25 cellular contexts compared by ENCODE assay signal in genomic region chr10:100684688-100685235, GRCh38.
DNase-seq lines count a peak whose midpoint lies in the region; ATAC-seq and TF ChIP-seq lines count a peak whose summit lies in the region.
"Had no signal": no experiment of that assay in that cellular context is flagged by ENCODE, and none has a peak within 500 bp of the region (broad histone marks: within the 10 kb centered on the region; RNA-seq: fewer than 3 reads in every experiment).

No MANE protein-coding gene starts in this region.

- H4K20me1 ChIP-seq in BLaER1 treated with 17β-estradiol and CSF1 and Interleukin-3, amounts not matched to agents 10 nM and 100 nM: peaks cover 0 to 15% (median 0%) of the 10 kb centered on the region in 11 experiments; a peak in 7 of 22 replicates
- peaks cover 75% of the 10 kb centered on the region for H4K20me1 ChIP-seq in neural progenitor cell (ENCODE audit: low read depth)

- H3K4me3 ChIP-seq in BLaER1 treated with 17β-estradiol and CSF1 and Interleukin-3, amounts not matched to agents 10 nM and 100 nM: no peak overlapping the region
- peak overlapping the region; percentile 44; the same call in 1 of the 2 replicates for H3K4me3 ChIP-seq in HUES6 (ENCODE audit: low read depth, low read length)
- H3K4me3 ChIP-seq in neural progenitor cell: no peak overlapping the region
- H3K4me3 ChIP-seq: Peyer's patch had no signal

- H3K4me3 Mint-ChIP-seq in glutamatergic neuron (ENCODE audit: unreplicated experiment) (peak overlapping the region; percentile 27), neural progenitor cell (peak overlapping the region; percentile 5)

- no peaks in the 10 kb centered on the region for H3K79me2 ChIP-seq in neural progenitor cell (ENCODE audit: low read depth)

- H2AFZ ChIP-seq in neural progenitor cell (replicated peaks): no peak overlapping the region

- TF ChIP-seq CTCF in glutamatergic neuron (IDR thresholded peaks at IDR 0.05; ENCODE audit: partially characterized antibody, unreplicated experiment) (no peak), neural progenitor cell (IDR thresholded peaks at IDR 0.05) (no peak), omental fat pad (IDR thresholded peaks at IDR 0.05) (no peak)

- H3K36me3 Mint-ChIP-seq in glutamatergic neuron (ENCODE audit: unreplicated experiment) (peaks cover 5% of the 10 kb centered on the region), neural progenitor cell (no peaks in the 10 kb centered on the region)
- H3K36me3 Mint-ChIP-seq: CD14-positive monocyte had no signal

- H3K9me3 ChIP-seq in BLaER1 treated with 17β-estradiol and CSF1 and Interleukin-3, amounts not matched to agents 10 nM and 100 nM (replicated peaks in 1 of 11): no peaks in the 10 kb centered on the region
- no peaks in the 10 kb centered on the region for H3K9me3 ChIP-seq in HUES6 (ENCODE audit: control insufficient read depth, insufficient read depth, low read depth, low read length)
- no peaks in the 10 kb centered on the region for H3K9me3 ChIP-seq in neural progenitor cell (ENCODE audit: low read depth)
- H3K9me3 ChIP-seq: Peyer's patch had no signal

- DNase-seq in glutamatergic neuron (no peak), neural progenitor cell (ENCODE audit: low spot score) (peak; percentile 60), omental fat pad (ENCODE audit: low spot score) (no peak), mesenteric fat pad (ENCODE audit: low spot score) (no peak), DMS153 treated with DMSO at 0.1 percent for 48 hours (lab: John Stamatoyannopoulos, UW; ENCODE audit: unreplicated experiment) (no peak), MV-4-11 (lab: John Stamatoyannopoulos, UW) (no peak)
- DNase-seq: AML-193, Calu3, DND-41, GOT3, IMR-90, KG1, MM.1S, NCI-H1048, NCI-H2081, NCI-H2171, NCI-H226, NCI-H510A, Peyer's patch, SHP77 treated with DMSO at 0.1 percent for 48 hours, T-helper 1 cell had no signal

- H3K36me3 ChIP-seq in BLaER1 treated with 17β-estradiol and CSF1 and Interleukin-3, amounts not matched to agents 10 nM and 100 nM: no peaks in the 10 kb centered on the region
- H3K36me3 ChIP-seq in HUES6 (ENCODE audit: control insufficient read depth, insufficient read depth, low read length) (no peaks in the 10 kb centered on the region), neural progenitor cell (no peaks in the 10 kb centered on the region)
- H3K36me3 ChIP-seq: Peyer's patch had no signal

- H3K4me1 Mint-ChIP-seq in glutamatergic neuron (ENCODE audit: low read depth, unreplicated experiment): peaks cover 40% of the 10 kb centered on the region
- H3K4me1 Mint-ChIP-seq in neural progenitor cell: peaks cover 20% of the 10 kb centered on the region
- H3K4me1 Mint-ChIP-seq: CD14-positive monocyte had no signal

- no peak for ATAC-seq in omental fat pad (ENCODE audit: low FRiP score)
- ATAC-seq: HCT116 had no signal

- H3K27me3 Mint-ChIP-seq in glutamatergic neuron (ENCODE audit: unreplicated experiment) (peaks cover 10% of the 10 kb centered on the region), neural progenitor cell (ENCODE audit: insufficient read depth, low read depth) (peaks cover 70% of the 10 kb centered on the region)

- H3K27ac Mint-ChIP-seq in glutamatergic neuron (ENCODE audit: unreplicated experiment) (peak overlapping the region; percentile 44), neural progenitor cell (no peak overlapping the region)
- H3K27ac Mint-ChIP-seq: CD14-positive monocyte had no signal

- H3K9me3 Mint-ChIP-seq in glutamatergic neuron (ENCODE audit: unreplicated experiment) (peaks cover 12% of the 10 kb centered on the region), neural progenitor cell (peaks cover 1% of the 10 kb centered on the region)

- H3K4me1 ChIP-seq in BLaER1 treated with 17β-estradiol and CSF1 and Interleukin-3, amounts not matched to agents 10 nM and 100 nM: peaks cover 5 to 44% (median 28%) of the 10 kb centered on the region in 10 experiments; a peak in 19 of 20 replicates
- H3K4me1 ChIP-seq in HUES6 (ENCODE audit: control insufficient read depth, insufficient read depth, low read length) (peaks cover 39% of the 10 kb centered on the region), neural progenitor cell (peaks cover 23% of the 10 kb centered on the region)
- H3K4me1 ChIP-seq: Peyer's patch had no signal

- peaks cover 8% of the 10 kb centered on the region for H3F3A ChIP-seq in neural progenitor cell (ENCODE audit: low read depth)

- H3K27ac ChIP-seq in BLaER1 treated with 17β-estradiol and CSF1 and Interleukin-3, amounts not matched to agents 10 nM and 100 nM: no peak overlapping the region
- H3K27ac ChIP-seq in HUES6 (ENCODE audit: low read depth, low read length): no peak overlapping the region
- no peak overlapping the region for H3K27ac ChIP-seq in neural progenitor cell
- H3K27ac ChIP-seq: Peyer's patch had no signal

- H3K27me3 ChIP-seq in BLaER1 treated with 17β-estradiol and CSF1 and Interleukin-3, amounts not matched to agents 10 nM and 100 nM: peaks cover 69 to 98% (median 86%) of the 10 kb centered on the region in 11 experiments
- H3K27me3 ChIP-seq in HUES6 (ENCODE audit: control insufficient read depth, insufficient read depth, low read length) (peaks cover 97% of the 10 kb centered on the region), neural progenitor cell (peaks cover 100% of the 10 kb centered on the region)

- no peak overlapping the region for H3K9ac ChIP-seq in BLaER1 treated with 17β-estradiol and CSF1 and Interleukin-3, amounts not matched to agents 10 nM and 100 nM
- H3K9ac ChIP-seq in HUES6 (ENCODE audit: low read length): no peak overlapping the region
- H3K9ac ChIP-seq in neural progenitor cell: no peak overlapping the region

- H3K4me2 ChIP-seq in BLaER1 treated with 17β-estradiol and CSF1 and Interleukin-3, amounts not matched to agents 10 nM and 100 nM: peak overlapping the region in 8 of 11 experiments; percentile 18 to 90 (median 82); a peak in 14 of 22 replicates
- peak overlapping the region; percentile 40 for H3K4me2 ChIP-seq in neural progenitor cell
